ENCODE assay signal across 8 cellular contexts in the genomic region with DNA sequence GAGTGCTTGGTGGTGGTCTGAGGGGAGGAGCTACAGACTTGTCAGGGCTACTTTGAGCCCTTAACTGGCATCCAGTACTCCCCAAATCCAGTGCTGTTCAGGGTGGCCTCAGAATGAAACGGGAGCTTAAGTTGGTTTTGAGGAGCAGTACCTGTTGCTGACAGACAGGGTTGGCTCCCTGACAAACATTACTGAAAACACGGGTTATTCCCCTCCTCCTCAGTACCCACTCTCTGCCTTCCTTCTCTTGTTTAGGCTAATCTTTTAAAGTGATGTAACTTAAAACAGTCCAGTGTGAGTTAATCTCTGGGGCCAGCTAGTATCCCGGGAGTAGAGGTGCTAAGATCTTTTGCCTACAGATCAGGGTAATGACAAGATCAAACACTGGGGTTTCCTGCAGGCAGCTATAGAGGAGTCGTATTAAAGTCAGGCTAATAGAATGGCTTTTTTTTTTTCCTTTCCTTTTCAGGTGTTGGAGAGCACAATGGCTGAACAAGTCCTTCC. TPM values are rescaled to one million over a fixed set of nuclear protein-coding genes. Genes with fewer than 3 reads are reported as not detected.
DNase-seq lines count a peak whose midpoint lies in the region; TF ChIP-seq lines count a peak whose summit lies in the region.

No MANE protein-coding gene starts in this region.

- H2AFZ ChIP-seq in ACC112 (ENCODE audit: low read length, unreplicated experiment), result no peak overlapping the region

- H3K27ac ChIP-seq in ACC112 (ENCODE audit: low read depth, low read length) (peak overlapping the region; percentile 93), prostate gland (peak overlapping the region; percentile 26 to 32), substantia nigra (ENCODE audit: low read depth, low read length, poor library complexity, severe bottlenecking) (no peak overlapping the region)

- peaks cover 82% of the 10 kb centered on the region for H3K79me2 ChIP-seq in ACC112 (ENCODE audit: control insufficient read depth, insufficient read depth, low read length, unreplicated experiment)

- peak; percentile 20 for DNase-seq in NCI-H226
- DNase-seq in cardiac fibroblast (ENCODE audit: low read depth in 2 of 2), result peak in 1 of 2 donors; percentile 61
- DNase-seq in prostate gland (ENCODE audit: low spot score), result no peak
- no peak for DNase-seq in HT-29 (ENCODE audit: low spot score)
- DNase-seq in substantia nigra (lab: John Stamatoyannopoulos, UW), result no peak
- no peak for DNase-seq in mesenteric fat pad (ENCODE audit: low spot score)

- H3K4me3 ChIP-seq in ACC112 (ENCODE audit: low read depth, low read length), result peak overlapping the region; percentile 95
- H3K4me3 ChIP-seq in cardiac fibroblast (replicated peaks in 1 of 2; ENCODE audit: low read depth in 2 of 2, low read length in 2 of 2), result peak overlapping the region in 1 of 2 donors; percentile 92
- no peak overlapping the region for H3K4me3 ChIP-seq in prostate gland

- no peaks in the 10 kb centered on the region for H3K9me3 ChIP-seq in prostate gland

- TF ChIP-seq POLR2A in GM19193 (IDR thresholded peaks at IDR 0.05; ENCODE audit: extremely low read depth, insufficient read depth, insufficient read length) (peak; percentile 53), prostate gland (IDR thresholded peaks at IDR 0.05) (no peak)

- H3K36me3 ChIP-seq in ACC112 (ENCODE audit: insufficient read depth, low read length) (peaks cover 39% of the 10 kb centered on the region), prostate gland (peaks cover 0 to 7% of the 10 kb centered on the region in 2 donors)

- 19% methylated on average over 4 of the region's 4 CpGs for WGBS in prostate gland

- H3K27me3 ChIP-seq in ACC112 (ENCODE audit: insufficient read depth, low read length) (no peaks in the 10 kb centered on the region), prostate gland (replicated peaks; ENCODE audit: insufficient read depth) (no peaks in the 10 kb centered on the region)

- TF ChIP-seq CTCF in cardiac fibroblast (IDR thresholded peaks at IDR 0.05; ENCODE audit: low read depth, low read length), result peak; percentile 34
- TF ChIP-seq CTCF in prostate gland (IDR thresholded peaks at IDR 0.05), result peak in 1 of 4 experiments; percentile 36

- intact Hi-C loops in prostate gland (cut with DNase I), result no loop called here

- H3K4me1 ChIP-seq in ACC112 (ENCODE audit: control insufficient read depth, insufficient read depth, low read length, unreplicated experiment) (peaks cover 41% of the 10 kb centered on the region), prostate gland (replicated peaks) (peaks cover 7% of the 10 kb centered on the region)

RNA-seq across cellular contexts. Expression of a gene that starts 3.7 kb away (rescaled TPM):
- total RNA-seq in prostate gland, result 10 to 100 TPM; 13.0 to 19.9 TPM
- total RNA-seq in HT-29 (2014; rRNA removed; shearing (Covaris generic)), result 1.2 and 1.7 TPM in 2 replicates
- 187 TPM for total RNA-seq in mesenteric fat pad
